ENCODE assay signal across 1 cellular context in genomic region chr3:33194303-33194702, GRCh38.
A peak's percentile ranks its signal among the peaks of the same experiment; 100 is the strongest.
TF ChIP-seq lines count a peak whose summit lies in the region.

No MANE protein-coding gene starts in this region.

TF ChIP-seq in HepG2, 621 proteins besides CTCF, POLR2A, EP300 and RAD21 (continued from another document):
- TF ChIP-seq RFX5 (IDR thresholded peaks at IDR 0.05; ENCODE audit: low read depth, low read length): no peak
- TF ChIP-seq NR2F6 (IDR thresholded peaks at IDR 0.05): no peak
- TF ChIP-seq NR2F6 (CRISPR knock-in tag; IDR thresholded peaks at IDR 0.05): 0 out of 2 replicates have a peak, but pooled peaks have one; percentile 15
TF ChIP-seq in HepG2: peak in this region for 1.
